8 cellular contexts compared by ENCODE assay signal in genomic region chr6:18264338-18265098, GRCh38. TPM values are rescaled to one million over a fixed set of nuclear protein-coding genes. Genes with fewer than 3 reads are reported as not detected.
DNase-seq lines count a peak whose midpoint lies in the region; ATAC-seq and TF ChIP-seq lines count a peak whose summit lies in the region.

Gene DEK (minus strand): TSS chr6:18264530. CDS start chr6:18263987, 543 bp downstream.

- CTCF ChIA-PET in activated CD8-positive, alpha-beta T cell treated with anti-CD3 and anti-CD28 coated beads for 36 hours (lab: Charles Lee): interaction anchor here (1.3 kb wide), 1 partner anchor 10 kb away, joined by 5 read pairs; no protein-coding TSS in a partner anchor

- peak within 1 kb of the TSS; percentile 97 to 99 (median 98) for H3K27ac Mint-ChIP-seq in CD4-positive, CD25-positive, alpha-beta regulatory T cell
- peak within 1 kb of the TSS; percentile 96 for H3K27ac Mint-ChIP-seq in activated CD8-positive, alpha-beta T cell treated with anti-CD3 and anti-CD28 coated beads for 36 hours

- peak; percentile 63 to 71 for ATAC-seq in CD4-positive, CD25-positive, alpha-beta regulatory T cell (ENCODE audit: low read depth in 2 of 2)
- peak; percentile 42 for ATAC-seq in GM19397 (IDR thresholded peaks at IDR 0.05; ENCODE audit: unreplicated experiment)
- peak; percentile 67 for ATAC-seq in activated CD8-positive, alpha-beta T cell treated with anti-CD3 and anti-CD28 coated beads for 36 hours
- peak; percentile 86 to 91 for ATAC-seq in lower lobe of right lung

- H3K4me3 ChIP-seq in CD4-positive, CD25-positive, alpha-beta regulatory T cell (ENCODE audit: low read depth, low read length): peak within 1 kb of the TSS; percentile 100
- H3K4me3 ChIP-seq in HL-60 (replicated peaks; ENCODE audit: insufficient read depth, low read length) (peak within 1 kb of the TSS; percentile 61), ectodermal cell (ENCODE audit: insufficient read depth, low read depth, low read length) (peak within 1 kb of the TSS; percentile 69), lower lobe of right lung (peak within 1 kb of the TSS; percentile 92)

- H3K27me3 Mint-ChIP-seq in CD4-positive, CD25-positive, alpha-beta regulatory T cell: peaks cover 8% of the 10 kb centered on the region
- no peaks in the 10 kb centered on the region for H3K27me3 Mint-ChIP-seq in activated CD8-positive, alpha-beta T cell treated with anti-CD3 and anti-CD28 coated beads for 36 hours

- H3K4me1 ChIP-seq in CD4-positive, CD25-positive, alpha-beta regulatory T cell (ENCODE audit: control insufficient read depth, insufficient read depth, low read length, poor library complexity, severe bottlenecking): peaks cover 48% of the 10 kb centered on the region
- peaks cover 14% of the 10 kb centered on the region for H3K4me1 ChIP-seq in ectodermal cell (ENCODE audit: control insufficient read depth, insufficient read depth, low read length)
- peaks cover 41% of the 10 kb centered on the region for H3K4me1 ChIP-seq in lower lobe of right lung

- POLR2A ChIA-PET in activated CD8-positive, alpha-beta T cell treated with anti-CD3 and anti-CD28 coated beads for 36 hours (lab: Charles Lee): interaction anchor here (0.6 to 3.1 kb wide), 8 partner anchors 10 to 249 kb away, joined by 3 to 9 read pairs (median 3); no protein-coding TSS in a partner anchor

- H3K4me3 Mint-ChIP-seq in CD4-positive, CD25-positive, alpha-beta regulatory T cell: peak within 1 kb of the TSS; percentile 96 to 98 (median 96)
- H3K4me3 Mint-ChIP-seq in activated CD8-positive, alpha-beta T cell treated with anti-CD3 and anti-CD28 coated beads for 36 hours: peak within 1 kb of the TSS; percentile 90

- TF ChIP-seq CTCF in HL-60 (IDR thresholded peaks at IDR 0.05; ENCODE audit: insufficient read depth, low read length) (peak; percentile 21), lower lobe of right lung (IDR thresholded peaks at IDR 0.05) (peak; percentile 63)
- peak; percentile 31 for TF ChIP-seq CTCF in activated CD8-positive, alpha-beta T cell treated with anti-CD3 and anti-CD28 coated beads for 36 hours (IDR thresholded peaks at IDR 0.05)

- H3K36me3 Mint-ChIP-seq in CD4-positive, CD25-positive, alpha-beta regulatory T cell: no peaks in the 10 kb centered on the region
- peaks cover 44% of the 10 kb centered on the region for H3K36me3 Mint-ChIP-seq in activated CD8-positive, alpha-beta T cell treated with anti-CD3 and anti-CD28 coated beads for 36 hours (ENCODE audit: low read depth)

- 1% methylated on average over 102 of the region's 102 CpGs for WGBS in ectodermal cell, 2 experiments

- H3K4me1 Mint-ChIP-seq in CD4-positive, CD25-positive, alpha-beta regulatory T cell: peaks cover 32 to 54% (median 44%) of the 10 kb centered on the region in 4 donors
- peaks cover 38% of the 10 kb centered on the region for H3K4me1 Mint-ChIP-seq in activated CD8-positive, alpha-beta T cell treated with anti-CD3 and anti-CD28 coated beads for 36 hours (ENCODE audit: low read depth)

- intact Hi-C loops in activated CD8-positive, alpha-beta T cell treated with anti-CD3 and anti-CD28 coated beads for 36 hours (cut with micrococcal nuclease): loop anchor here (5.0 kb wide), 1 partner anchor 107 kb away; the partner anchor contains the start of genes KDM1B and TPMT
- intact Hi-C loops in lower lobe of right lung (cut with DNase I): no loop called here

- H3K9me3 Mint-ChIP-seq in CD4-positive, CD25-positive, alpha-beta regulatory T cell: peaks cover 0 to 1% (median 0%) of the 10 kb centered on the region in 7 donors
- H3K9me3 Mint-ChIP-seq in activated CD8-positive, alpha-beta T cell treated with anti-CD3 and anti-CD28 coated beads for 36 hours: peaks cover 5% of the 10 kb centered on the region

- H3K27me3 ChIP-seq in CD4-positive, CD25-positive, alpha-beta regulatory T cell (ENCODE audit: control insufficient read depth, insufficient read depth, low read length): no peaks in the 10 kb centered on the region
- H3K27me3 ChIP-seq in HL-60 (ENCODE audit: insufficient read depth, poor library complexity, severe bottlenecking) (no peaks in the 10 kb centered on the region), ectodermal cell (ENCODE audit: control insufficient read depth, insufficient read depth, low read length, poor library complexity, severe bottlenecking) (no peaks in the 10 kb centered on the region), lower lobe of right lung (ENCODE audit: low read depth) (no peaks in the 10 kb centered on the region)

- no peaks in the 10 kb centered on the region for H3K36me3 ChIP-seq in CD4-positive, CD25-positive, alpha-beta regulatory T cell (ENCODE audit: control insufficient read depth, insufficient read depth, low read length)
- no peaks in the 10 kb centered on the region for H3K36me3 ChIP-seq in ectodermal cell (ENCODE audit: control insufficient read depth, insufficient read depth, low read length)
- no peaks in the 10 kb centered on the region for H3K36me3 ChIP-seq in lower lobe of right lung

- H3K9me3 ChIP-seq in CD4-positive, CD25-positive, alpha-beta regulatory T cell (ENCODE audit: control insufficient read depth in 2 of 2, low read length in 2 of 2): no peaks in the 10 kb centered on the region
- H3K9me3 ChIP-seq in ectodermal cell (ENCODE audit: control insufficient read depth, low read length) (no peaks in the 10 kb centered on the region), lower lobe of right lung (no peaks in the 10 kb centered on the region)

- peak within 1 kb of the TSS; percentile 83 for H3K27ac ChIP-seq in CD4-positive, CD25-positive, alpha-beta regulatory T cell (ENCODE audit: insufficient read depth, low read length, poor library complexity, severe bottlenecking)
- peak within 1 kb of the TSS; percentile 94 for H3K27ac ChIP-seq in HL-60 (replicated peaks)
- H3K27ac ChIP-seq in ectodermal cell (ENCODE audit: insufficient read depth, low read depth, low read length, poor library complexity, severe bottlenecking): peak within 1 kb of the TSS; percentile 93
- peak within 1 kb of the TSS; percentile 93 for H3K27ac ChIP-seq in lower lobe of right lung

- peak; percentile 74 to 84 (median 76) for DNase-seq in CD4-positive, CD25-positive, alpha-beta regulatory T cell
- DNase-seq in HL-60 (ENCODE audit: low read depth in 1 of 2, low spot score in 1 of 2) (peak; percentile 58 to 85), NCI-H82 (lab: John Stamatoyannopoulos, UW) (peak; percentile 95), lower lobe of right lung (peak; percentile 90)
- peak; percentile 89 for DNase-seq in activated CD8-positive, alpha-beta T cell treated with anti-CD3 and anti-CD28 coated beads for 36 hours
- peak; percentile 63 to 73 (median 66) for DNase-seq in stimulated activated CD4-positive, alpha-beta T cell treated with anti-CD3 and anti-CD28 coated beads, TNF-alpha, amount 100 ng/mL, for 1 hour (ENCODE audit: low read depth in 3 of 3, low spot score in 1 of 3)

RNA-seq across cellular contexts. Expression of gene DEK, which starts in this region (rescaled TPM):
- total RNA-seq in CD4-positive, CD25-positive, alpha-beta regulatory T cell: 75.3 TPM
- 10 to 100 TPM; 34.9 to 73.1 (median 66.9) TPM for polyA plus RNA-seq in CD4-positive, CD25-positive, alpha-beta regulatory T cell
- 100 to 1,000 TPM; 185 to 191 TPM for total RNA-seq in activated CD8-positive, alpha-beta T cell treated with anti-CD3 and anti-CD28 coated beads for 36 hours
- 255 TPM for polyA plus RNA-seq in ectodermal cell (2013, experiment 1 of 4)
- 240 TPM for polyA plus RNA-seq in ectodermal cell (2013, experiment 2 of 4)
- polyA plus RNA-seq in ectodermal cell (2013, experiment 3 of 4): 230 TPM
- 230 TPM for polyA plus RNA-seq in ectodermal cell (2013, experiment 4 of 4)
- 78.5 TPM for total RNA-seq in lower lobe of right lung

Comparison
In these comparisons a context has a peak if more than half of its experiments do, and no peak if none do; other contexts are left out.
1. Peak in every context shown above with its lines: DNase-seq, ATAC-seq, H3K4me3 ChIP-seq and H3K27ac ChIP-seq.